8 cellular contexts compared by ENCODE assay signal in the genomic region with DNA sequence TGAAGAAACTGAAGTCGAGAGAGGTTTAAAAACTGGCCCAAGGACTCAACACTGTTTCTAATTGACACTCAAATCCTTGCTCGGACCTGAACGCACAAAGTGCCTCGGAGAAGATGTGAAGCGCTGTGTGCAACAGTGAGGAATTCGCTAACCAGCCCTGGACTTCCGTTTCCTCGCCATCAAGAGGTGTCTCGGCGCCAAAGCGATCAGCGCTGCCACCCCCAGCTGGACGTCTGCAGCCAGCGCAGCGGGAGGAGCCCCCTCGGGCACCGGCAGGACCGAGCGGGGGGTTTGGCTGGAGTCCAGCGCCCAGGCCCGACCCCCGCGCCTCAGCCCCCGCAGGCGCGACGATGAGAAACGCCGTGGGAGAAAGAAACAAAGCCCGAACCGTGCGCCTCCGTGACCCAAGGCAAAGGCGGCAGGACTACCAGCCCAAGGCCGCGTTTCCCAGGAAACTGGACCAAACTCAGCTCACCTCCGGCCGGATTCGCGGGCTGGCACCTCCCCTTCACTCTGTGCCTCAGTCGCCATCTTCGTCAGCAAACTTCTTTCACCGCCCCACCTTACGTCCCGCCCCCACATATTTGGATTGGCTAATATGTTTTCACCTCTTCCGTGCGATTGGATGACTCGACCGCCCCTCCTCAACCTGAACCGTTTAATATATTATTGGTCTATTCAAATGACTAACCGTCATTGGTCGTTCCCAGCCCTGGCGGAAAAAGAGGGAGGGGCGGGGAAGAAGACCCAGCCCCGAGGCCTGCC. TPM values are rescaled to one million over a fixed set of nuclear protein-coding genes. Genes with fewer than 3 reads are reported as not detected.
A peak's percentile ranks its signal among the peaks of the same experiment; 100 is the strongest.
DNase-seq lines count a peak whose midpoint lies in the region; ATAC-seq and TF ChIP-seq lines count a peak whose summit lies in the region.

A gene with protein sequence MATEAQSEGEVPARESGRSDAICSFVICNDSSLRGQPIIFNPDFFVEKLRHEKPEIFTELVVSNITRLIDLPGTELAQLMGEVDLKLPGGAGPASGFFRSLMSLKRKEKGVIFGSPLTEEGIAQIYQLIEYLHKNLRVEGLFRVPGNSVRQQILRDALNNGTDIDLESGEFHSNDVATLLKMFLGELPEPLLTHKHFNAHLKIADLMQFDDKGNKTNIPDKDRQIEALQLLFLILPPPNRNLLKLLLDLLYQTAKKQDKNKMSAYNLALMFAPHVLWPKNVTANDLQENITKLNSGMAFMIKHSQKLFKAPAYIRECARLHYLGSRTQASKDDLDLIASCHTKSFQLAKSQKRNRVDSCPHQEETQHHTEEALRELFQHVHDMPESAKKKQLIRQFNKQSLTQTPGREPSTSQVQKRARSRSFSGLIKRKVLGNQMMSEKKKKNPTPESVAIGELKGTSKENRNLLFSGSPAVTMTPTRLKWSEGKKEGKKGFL (minus strand): TSS at position 541 of the 765 bp plus-strand sequence. CDS start 10 bp downstream, at position 531.

- ATAC-seq in GM19351 (IDR thresholded peaks at IDR 0.05; ENCODE audit: unreplicated experiment) (peak; percentile 96), HG03521 (IDR thresholded peaks at IDR 0.05; ENCODE audit: unreplicated experiment) (peak; percentile 97)

- peaks cover 20% of the 10 kb centered on the region for H3K4me1 Mint-ChIP-seq in CD14-positive monocyte

- peaks cover 4 to 18% of the 10 kb centered on the region in 2 donors for H3K36me3 Mint-ChIP-seq in CD14-positive monocyte

- peak within 1 kb of the TSS; percentile 86 to 94 (median 92) for H3K27ac Mint-ChIP-seq in CD14-positive monocyte

- TF ChIP-seq CTCF in CD14-positive monocyte (IDR thresholded peaks at IDR 0.05) = no peak

- H3K4me3 Mint-ChIP-seq in CD14-positive monocyte = peak within 1 kb of the TSS; percentile 89 to 96

- DNase-seq in CD14-positive monocyte (ENCODE audit: low spot score) (peak; percentile 95), NCI-H748 (lab: John Stamatoyannopoulos, UW; ENCODE audit: unreplicated experiment) (peak; percentile 98), dedifferentiated amniotic fluid mesenchymal stem cell (ENCODE audit: extremely low spot score) (peak; percentile 99), left kidney (ENCODE audit: low read depth, low spot score) (peak; percentile 100)
- DNase-seq in activated CD4-positive, alpha-beta T cell treated with anti-CD3 and anti-CD28 coated beads, Interleukin-2, amount 50 U/mL, for 1 hour = peak; percentile 90
- peak; percentile 90 to 93 for DNase-seq in stimulated activated CD4-positive, alpha-beta T cell treated with anti-CD3 and anti-CD28 coated beads, Interleukin-2, amount 100 ng/mL, for 24 hours

- H3K27me3 Mint-ChIP-seq in CD14-positive monocyte (ENCODE audit: low read depth in 3 of 3) = peaks cover 1 to 2% (median 2%) of the 10 kb centered on the region in 3 donors

- no peaks in the 10 kb centered on the region for H3K9me3 Mint-ChIP-seq in CD14-positive monocyte

- intact Hi-C loops in CD14-positive monocyte (cut with micrococcal nuclease) = loop anchor here (2.0 to 5.0 kb wide), 3 partner anchors 27 to 41 kb away; a partner anchor contains a TSS

RNA-seq across cellular contexts. Expression of the gene that starts here (rescaled TPM):
- 10 to 100 TPM in 1 of 2 donors, 1 to 10 TPM in 1; 8.3 to 10.6 TPM for polyA plus RNA-seq in CD14-positive monocyte

Comparison
In these comparisons a context has a peak if more than half of its experiments do, and no peak if none do; other contexts are left out.
1. Peak in every context shown above with its lines: DNase-seq and ATAC-seq.